ENCODE assay signal across 17 cellular contexts in the genomic region with DNA sequence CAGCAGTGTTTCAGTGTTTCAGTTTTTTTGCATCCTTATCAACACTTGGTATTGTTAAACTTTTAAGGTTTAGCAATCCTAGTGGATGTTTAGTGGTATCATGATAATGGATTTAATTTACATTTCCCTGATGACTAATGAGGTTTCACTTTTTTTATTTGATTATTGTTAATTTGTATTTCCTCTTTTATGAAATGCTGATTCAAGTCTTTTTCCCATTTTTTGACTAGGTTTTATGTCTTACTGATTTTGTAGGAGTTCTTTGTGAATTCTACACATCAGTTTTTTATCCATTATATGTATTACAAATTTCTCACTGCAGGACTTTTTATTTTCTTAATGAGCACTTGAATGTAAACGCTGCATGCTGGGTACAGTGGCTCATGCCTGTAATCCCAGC. TPM values are rescaled to one million over a fixed set of nuclear protein-coding genes. Genes with fewer than 3 reads are reported as not detected.
A peak's percentile ranks its signal among the peaks of the same experiment; 100 is the strongest.
DNase-seq lines count a peak whose midpoint lies in the region; ATAC-seq, FAIRE-seq and TF ChIP-seq lines count a peak whose summit lies in the region.
"Had no signal": no experiment of that assay in that cellular context is flagged by ENCODE, and none has a peak within 500 bp of the region (broad histone marks: within the 10 kb centered on the region; RNA-seq: fewer than 3 reads in every experiment).

No MANE protein-coding gene starts in this region.

- POLR2A ChIA-PET in CD8-positive, alpha-beta T cell (lab: Charles Lee), result no interaction called here

- no peak for ATAC-seq in activated naive CD8-positive, alpha-beta T cell treated with anti-CD3 and anti-CD28 coated beads, Interleukin-2, amount 50 U/mL, for 24 hours
- ATAC-seq in psoas muscle, result no peak
- ATAC-seq in CD8-positive, alpha-beta T cell, result no peak
- ATAC-seq: Panc1 had no signal

- CTCF ChIA-PET in CD8-positive, alpha-beta T cell (lab: Charles Lee), result no interaction called here

- H3K27ac ChIP-seq in psoas muscle, result peak overlapping the region; percentile 82
- H3K27ac ChIP-seq in CD8-positive, alpha-beta T cell (ENCODE audit: low read depth, low read length), result no peak overlapping the region

- H3K27me3 ChIP-seq in psoas muscle (ENCODE audit: insufficient read depth in 3 of 3, low read length in 2 of 3), result no peaks in the 10 kb centered on the region
- no peaks in the 10 kb centered on the region for H3K27me3 ChIP-seq in CD8-positive, alpha-beta T cell (ENCODE audit: insufficient read depth, low read length)

- FAIRE-seq in endometrium (lab: Jason Lieb, UNC), result peak; percentile 12

- H3K27ac Mint-ChIP-seq in activated naive CD8-positive, alpha-beta T cell, result peak overlapping the region; percentile 67
- H3K27ac Mint-ChIP-seq in activated naive CD8-positive, alpha-beta T cell treated with anti-CD3 and anti-CD28 coated beads, Interleukin-2, amount 50 U/mL, for 24 hours, result no peak overlapping the region
- H3K27ac Mint-ChIP-seq in CD8-positive, alpha-beta T cell, result no peak overlapping the region

- H3K36me3 ChIP-seq in psoas muscle (ENCODE audit: insufficient read depth in 1 of 2, low read depth in 1 of 2), result peaks cover 0 to 46% of the 10 kb centered on the region in 2 donors
- H3K36me3 ChIP-seq in CD8-positive, alpha-beta T cell (ENCODE audit: insufficient read depth, low read length), result peaks cover 11% of the 10 kb centered on the region

- H3K9me3 ChIP-seq in psoas muscle, result no peaks in the 10 kb centered on the region
- no peaks in the 10 kb centered on the region for H3K9me3 ChIP-seq in CD8-positive, alpha-beta T cell (ENCODE audit: low read length)

- intact Hi-C loops in psoas muscle (cut with DNase I), result no loop called here
- intact Hi-C loops in CD8-positive, alpha-beta T cell (cut with DNase I, micrococcal nuclease), result no loop called here

- peaks cover 46% of the 10 kb centered on the region for H3K4me1 Mint-ChIP-seq in activated naive CD8-positive, alpha-beta T cell (ENCODE audit: low read depth)
- peaks cover 22% of the 10 kb centered on the region for H3K4me1 Mint-ChIP-seq in activated naive CD8-positive, alpha-beta T cell treated with anti-CD3 and anti-CD28 coated beads, Interleukin-2, amount 50 U/mL, for 24 hours
- peaks cover 35% of the 10 kb centered on the region for H3K4me1 Mint-ChIP-seq in CD8-positive, alpha-beta T cell (ENCODE audit: low read depth)

- H3K4me3 ChIP-seq in psoas muscle, result no peak overlapping the region
- no peak overlapping the region for H3K4me3 ChIP-seq in CD8-positive, alpha-beta T cell (ENCODE audit: low read depth, low read length)

- no peaks in the 10 kb centered on the region for H3K27me3 Mint-ChIP-seq in activated naive CD8-positive, alpha-beta T cell
- H3K27me3 Mint-ChIP-seq in activated naive CD8-positive, alpha-beta T cell treated with anti-CD3 and anti-CD28 coated beads, Interleukin-2, amount 50 U/mL, for 24 hours, result no peaks in the 10 kb centered on the region
- H3K27me3 Mint-ChIP-seq in CD8-positive, alpha-beta T cell (ENCODE audit: low read depth), result no peaks in the 10 kb centered on the region
- H3K27me3 Mint-ChIP-seq: CD4-positive, alpha-beta T cell had no signal

- TF ChIP-seq CTCF in psoas muscle (IDR thresholded peaks at IDR 0.05), result no peak
- TF ChIP-seq CTCF in CD8-positive, alpha-beta T cell (IDR thresholded peaks at IDR 0.05), result no peak

- DNase-seq in activated naive CD8-positive, alpha-beta T cell treated with anti-CD3 and anti-CD28 coated beads, Interleukin-2, amount 50 U/mL, for 24 hours, result no peak
- DNase-seq in RKO (ENCODE audit: low spot score) (peak; percentile 24), psoas muscle (no peak), NCI-H2171 treated with DMSO at 0.1 percent for 48 hours (lab: John Stamatoyannopoulos, UW) (no peak)
- no peak for DNase-seq in activated naive CD4-positive, alpha-beta T cell treated with Interleukin-2 at 50 U/mL for 16 hours
- DNase-seq in CD8-positive, alpha-beta T cell, result no peak
- DNase-seq: CD4-positive, alpha-beta T cell; H7; NCI-H1417; NCI-H1930; NCI-H2171; NCI-H510A; NCI-H82; SHP77 had no signal

- H3K4me1 ChIP-seq in psoas muscle, result peaks cover 17% of the 10 kb centered on the region
- peaks cover 23% of the 10 kb centered on the region for H3K4me1 ChIP-seq in CD8-positive, alpha-beta T cell (ENCODE audit: insufficient read depth, low read length)

- peaks cover 17% of the 10 kb centered on the region for H3K36me3 Mint-ChIP-seq in activated naive CD8-positive, alpha-beta T cell
- peaks cover 57% of the 10 kb centered on the region for H3K36me3 Mint-ChIP-seq in activated naive CD8-positive, alpha-beta T cell treated with anti-CD3 and anti-CD28 coated beads, Interleukin-2, amount 50 U/mL, for 24 hours (ENCODE audit: low read depth)
- peaks cover 63% of the 10 kb centered on the region for H3K36me3 Mint-ChIP-seq in CD8-positive, alpha-beta T cell

- peaks cover 3% of the 10 kb centered on the region for H3K9me3 Mint-ChIP-seq in activated naive CD8-positive, alpha-beta T cell (ENCODE audit: low read depth)
- H3K9me3 Mint-ChIP-seq in activated naive CD8-positive, alpha-beta T cell treated with anti-CD3 and anti-CD28 coated beads, Interleukin-2, amount 50 U/mL, for 24 hours, result peaks cover 6% of the 10 kb centered on the region
- H3K9me3 Mint-ChIP-seq in CD8-positive, alpha-beta T cell, result peaks cover 2% of the 10 kb centered on the region

- 96 to 100% (median 100%) methylated on average over 1 of the region's 1 CpG for WGBS in psoas muscle, 3 donors

- H3K4me3 Mint-ChIP-seq in activated naive CD8-positive, alpha-beta T cell, result no peak overlapping the region
- H3K4me3 Mint-ChIP-seq in activated naive CD8-positive, alpha-beta T cell treated with anti-CD3 and anti-CD28 coated beads, Interleukin-2, amount 50 U/mL, for 24 hours, result no peak overlapping the region
- no peak overlapping the region for H3K4me3 Mint-ChIP-seq in CD8-positive, alpha-beta T cell
- H3K4me3 Mint-ChIP-seq: CD4-positive, alpha-beta T cell had no signal

RNA-seq across cellular contexts. Expression of a gene that starts 23.8 kb away (rescaled TPM):
- total RNA-seq in psoas muscle, result 10 to 100 TPM; 30.1 to 40.6 (median 35.7) TPM
- polyA plus RNA-seq in psoas muscle, result 10 to 100 TPM in 2 of 3 donors, 1 to 10 TPM in 1; 9.6 to 19.3 (median 11.8) TPM
- 10 to 100 TPM; 77.3 to 78.8 TPM for total RNA-seq in CD8-positive, alpha-beta T cell
